20 cellular contexts compared by ENCODE assay signal in the genomic region with DNA sequence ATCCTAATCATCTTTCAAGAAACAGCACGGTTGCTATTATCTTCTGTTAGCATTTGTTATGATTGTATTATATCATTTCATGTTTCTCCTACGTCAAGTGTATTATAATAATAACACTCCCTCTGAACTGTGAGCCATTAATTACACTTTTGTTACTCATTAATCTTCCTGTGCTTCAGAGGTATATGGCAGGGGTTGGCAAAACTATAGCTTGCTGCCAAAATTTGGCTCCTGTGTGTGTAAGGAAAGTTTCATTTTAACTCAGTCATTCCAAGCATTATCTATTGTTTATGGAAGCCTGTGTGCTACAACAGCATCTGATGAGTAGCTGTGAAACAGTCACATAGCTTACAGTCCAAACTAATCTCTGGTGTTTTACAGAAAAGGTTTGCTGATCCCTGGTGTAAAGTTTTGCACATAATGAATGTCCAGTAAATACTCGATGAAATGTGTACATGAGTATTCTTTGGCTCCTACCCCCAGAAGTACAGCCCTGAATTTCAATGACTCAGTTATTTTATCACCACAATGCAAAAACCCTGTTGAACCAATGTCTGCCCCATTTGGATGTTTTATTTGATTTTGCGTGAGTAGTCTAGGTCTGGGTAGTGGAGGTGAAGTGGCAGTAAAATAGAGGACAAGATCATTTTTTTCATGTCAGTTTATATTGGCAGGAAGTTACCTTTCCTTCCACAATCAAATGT.
DNase-seq lines count a peak whose midpoint lies in the region; ATAC-seq, FAIRE-seq and TF ChIP-seq lines count a peak whose summit lies in the region.
"Had no signal": no experiment of that assay in that cellular context is flagged by ENCODE, and none has a peak within 500 bp of the region (broad histone marks: within the 10 kb centered on the region; RNA-seq: fewer than 3 reads in every experiment).

No MANE protein-coding gene starts in this region.

- no peak overlapping the region for H3K56ac ChIP-seq in IMR-90 (ENCODE audit: extremely low read depth, insufficient read depth, low read length)

- no peaks in the 10 kb centered on the region for H3K9me1 ChIP-seq in IMR-90 (ENCODE audit: insufficient read depth, low read length)

- FAIRE-seq in small intestine (lab: Jason Lieb, UNC) = no peak
- FAIRE-seq: HepG2 had no signal

- peaks cover 7% of the 10 kb centered on the region for H3K9me3 Mint-ChIP-seq in activated T-helper 17 cell treated with anti-CD3 and anti-CD28 coated beads, Interleukin-2, amount 50 U/mL, for 72 hours

- in situ Hi-C loops in IMR-90 (cut with MboI; ENCODE audit: low sequenced_read_pairs) = no loop called here

- H3K4me1 Mint-ChIP-seq in activated T-helper 17 cell treated with anti-CD3 and anti-CD28 coated beads, Interleukin-2, amount 50 U/mL, for 72 hours = no peaks in the 10 kb centered on the region
- H3K4me1 Mint-ChIP-seq: B cell; CD4-positive, CD25-positive, alpha-beta regulatory T cell had no signal

- H3K4ac ChIP-seq in IMR-90 (ENCODE audit: low read depth, low read length) = no peak overlapping the region

- no peak overlapping the region for H4K5ac ChIP-seq in IMR-90 (ENCODE audit: low read depth, low read length)

- no peak overlapping the region for H4K91ac ChIP-seq in IMR-90 (ENCODE audit: insufficient read depth, low read depth, low read length)

- H2BK120ac ChIP-seq in IMR-90 (ENCODE audit: low read depth, low read length) = no peak overlapping the region

- dilution Hi-C loops in IMR-90 (cut with HindIII; ENCODE audit: low sequenced_read_pairs, unreplicated experiment) = no loop called here

- no peak overlapping the region for H2AK5ac ChIP-seq in IMR-90 (ENCODE audit: low read depth, low read length)

- no peak for TF ChIP-seq CTCF in IMR-90 (conservative IDR thresholded peaks at IDR 0.05; ENCODE audit: low read depth, low read length)

- no TSS peak for BruUV-seq in IMR-90 (replicated peaks; lab: Mats Ljungman, UMichigan)

- no peak for TF ChIP-seq POLR2A in IMR-90 (IDR thresholded peaks at IDR 0.05; ENCODE audit: low read depth, low read length)

- H3K14ac ChIP-seq in IMR-90 (replicated peaks; ENCODE audit: low read depth, low read length) = no peak overlapping the region

- no peak overlapping the region for H4K8ac ChIP-seq in IMR-90 (ENCODE audit: low read depth in 2 of 2, low read length in 2 of 2)

- H3K27ac ChIP-seq in IMR-90 (ENCODE audit: insufficient read depth, low read length) = no peak overlapping the region
- H3K27ac ChIP-seq in small intestine (ENCODE audit: low read depth in 1 of 2, low read length in 1 of 2) = no peak overlapping the region
- H3K27ac ChIP-seq: GM23248 had no signal

- no peaks in the 10 kb centered on the region for H3K36me3 Mint-ChIP-seq in activated T-helper 17 cell treated with anti-CD3 and anti-CD28 coated beads, Interleukin-2, amount 50 U/mL, for 72 hours (ENCODE audit: low read depth)
- H3K36me3 Mint-ChIP-seq: CD4-positive, CD25-positive, alpha-beta regulatory T cell had no signal

- no peaks in the 10 kb centered on the region for H3K36me3 ChIP-seq in IMR-90 (ENCODE audit: control insufficient read depth, insufficient read depth, low read length)
- H3K36me3 ChIP-seq in adipocyte (ENCODE audit: control insufficient read depth, insufficient read depth, low read length, severe bottlenecking) = no peaks in the 10 kb centered on the region
- no peaks in the 10 kb centered on the region for H3K36me3 ChIP-seq in small intestine (ENCODE audit: control insufficient read depth in 2 of 2, insufficient read depth in 2 of 2, low read length in 2 of 2)

- H2AFZ ChIP-seq in IMR-90 (replicated peaks; ENCODE audit: low read length, poor library complexity) = no peak overlapping the region
- H2AFZ ChIP-seq: GM23248 had no signal

- no peak for TF ChIP-seq RAD21 in IMR-90 (IDR thresholded peaks at IDR 0.05; ENCODE audit: low read length)

- H3K27me3 Mint-ChIP-seq in activated T-helper 17 cell treated with anti-CD3 and anti-CD28 coated beads, Interleukin-2, amount 50 U/mL, for 72 hours = no peaks in the 10 kb centered on the region
- H3K27me3 Mint-ChIP-seq: B cell; CD4-positive, CD25-positive, alpha-beta regulatory T cell had no signal

- H3K9ac ChIP-seq in IMR-90 (ENCODE audit: low read depth, low read length) (no peak overlapping the region), adipocyte (ENCODE audit: low read length) (no peak overlapping the region)
- H3K9ac ChIP-seq: GM23248 had no signal

- CTCF ChIA-PET in IMR-90 (lab: Yijun Ruan, JAX) = no interaction called here

- no peak overlapping the region for H3K27ac Mint-ChIP-seq in activated T-helper 17 cell treated with anti-CD3 and anti-CD28 coated beads, Interleukin-2, amount 50 U/mL, for 72 hours
- H3K27ac Mint-ChIP-seq: B cell; CD4-positive, CD25-positive, alpha-beta regulatory T cell had no signal

- no peaks in the 10 kb centered on the region for H3K79me1 ChIP-seq in IMR-90 (ENCODE audit: low read depth in 1 of 2, low read length in 2 of 2)

- no peaks in the 10 kb centered on the region for H3K27me3 ChIP-seq in IMR-90 (ENCODE audit: control insufficient read depth, insufficient read depth, low read length)
- no peaks in the 10 kb centered on the region for H3K27me3 ChIP-seq in adipocyte (replicated peaks; ENCODE audit: control insufficient read depth, insufficient read depth, low read length)
- H3K27me3 ChIP-seq in small intestine (ENCODE audit: control insufficient read depth in 2 of 2, insufficient read depth in 2 of 2, low read length in 2 of 2) = no peaks in the 10 kb centered on the region

- ATAC-seq in IMR-90 (ENCODE audit: low read depth) (peak; percentile 73), GM18909 (IDR thresholded peaks at IDR 0.05; ENCODE audit: poor library complexity, unreplicated experiment) (no peak)
- ATAC-seq in activated T-helper 17 cell treated with anti-CD3 and anti-CD28 coated beads, Interleukin-2, amount 50 U/mL, for 72 hours (replicated peaks) = no peak
- ATAC-seq: HepG2 had no signal

- no peak overlapping the region for H3K23ac ChIP-seq in IMR-90 (ENCODE audit: low read depth, low read length)

- no peak overlapping the region for H3K4me2 ChIP-seq in IMR-90 (ENCODE audit: low read depth, low read length)

- H2AK9ac ChIP-seq in IMR-90 (replicated peaks; ENCODE audit: low read depth, low read length, poor library complexity) = no peak overlapping the region

- H2BK15ac ChIP-seq in IMR-90 (ENCODE audit: low read depth, low read length) = no peak overlapping the region

- intact Hi-C loops in IMR-90 (cut with micrococcal nuclease) = no loop called here

- no peak overlapping the region for H3K18ac ChIP-seq in IMR-90 (ENCODE audit: low read depth, low read length)

- POLR2A ChIA-PET in IMR-90 (lab: Charles Lee; ENCODE audit: unreplicated experiment) = no interaction called here

- H3K4me3 ChIP-seq in IMR-90 (ENCODE audit: insufficient read depth, low read depth, low read length) (no peak overlapping the region), adipocyte (ENCODE audit: low read length) (no peak overlapping the region), small intestine (ENCODE audit: low read depth in 1 of 2, low read length in 2 of 2) (no peak overlapping the region)
- H3K4me3 ChIP-seq: GM23248 had no signal

- H4K20me1 ChIP-seq in IMR-90 (ENCODE audit: insufficient read depth, low read length) = no peaks in the 10 kb centered on the region

- no peak overlapping the region for H2BK5ac ChIP-seq in IMR-90 (ENCODE audit: low read depth, low read length, poor library complexity, severe bottlenecking)

- no CpG with 5 or more reads among the region's 4 CpGs for WGBS in IMR-90 (ENCODE audit: extremely low coverage in 2 of 2, insufficient read length in 1 of 2), 2 experiments
- WGBS in small intestine, 3 donors = 14 to 37% (median 25%) methylated on average over 4 of the region's 4 CpGs

- H3K4me3 Mint-ChIP-seq in activated T-helper 17 cell treated with anti-CD3 and anti-CD28 coated beads, Interleukin-2, amount 50 U/mL, for 72 hours = no peak overlapping the region
- H3K4me3 Mint-ChIP-seq: B cell; CD4-positive, CD25-positive, alpha-beta regulatory T cell had no signal

- DNase-seq in IMR-90 (peak; percentile 32), adipocyte (ENCODE audit: low read depth) (peak; percentile 19), kidney glomerular epithelial cell (lab: John Stamatoyannopoulos, UW) (peak; percentile 4), small intestine (peak; percentile 25), GOT3 (lab: John Stamatoyannopoulos, UW) (no peak)
- DNase-seq: CD4-positive, CD25-positive, alpha-beta regulatory T cell; DMS79; GM23248; NCI-H1092 treated with DMSO at 0.1 percent for 48 hours; NCI-H1694 treated with DMSO at 0.1 percent for 48 hours; NCI-H446; NCI-H748 treated with DMSO at 0.1 percent for 48 hours; OCI-M1; RPMI8226; SIG-M5; SW 1271 had no signal

- H3K9me3 ChIP-seq in IMR-90 (ENCODE audit: control insufficient read depth, insufficient read depth, low read length) (no peaks in the 10 kb centered on the region), adipocyte (ENCODE audit: control insufficient read depth, low read length) (no peaks in the 10 kb centered on the region), small intestine (ENCODE audit: control insufficient read depth, low read depth) (no peaks in the 10 kb centered on the region)

- H3K4me1 ChIP-seq in IMR-90 (ENCODE audit: control insufficient read depth, insufficient read depth, low read length) = no peaks in the 10 kb centered on the region; the same call in 1 of the 2 replicates
- peaks cover 6% of the 10 kb centered on the region for H3K4me1 ChIP-seq in adipocyte (ENCODE audit: control insufficient read depth, insufficient read depth, low read length)
- H3K4me1 ChIP-seq in small intestine (ENCODE audit: control insufficient read depth in 2 of 2, insufficient read depth in 1 of 2, low read depth in 1 of 2, low read length in 1 of 2) = no peaks in the 10 kb centered on the region

- H2BK20ac ChIP-seq in IMR-90 (ENCODE audit: low read depth, low read length) = no peak overlapping the region

TF ChIP-seq in IMR-90, 13 proteins besides CTCF, POLR2A, EP300 and RAD21 (continues in another document):
- no peak for TF ChIP-seq MXI1 (IDR thresholded peaks at IDR 0.05; ENCODE audit: borderline replicate concordance, low read depth, low read length)
- no peak for TF ChIP-seq CHD1 (IDR thresholded peaks at IDR 0.05; ENCODE audit: low read depth, low read length)
- TF ChIP-seq, protein P1, sequence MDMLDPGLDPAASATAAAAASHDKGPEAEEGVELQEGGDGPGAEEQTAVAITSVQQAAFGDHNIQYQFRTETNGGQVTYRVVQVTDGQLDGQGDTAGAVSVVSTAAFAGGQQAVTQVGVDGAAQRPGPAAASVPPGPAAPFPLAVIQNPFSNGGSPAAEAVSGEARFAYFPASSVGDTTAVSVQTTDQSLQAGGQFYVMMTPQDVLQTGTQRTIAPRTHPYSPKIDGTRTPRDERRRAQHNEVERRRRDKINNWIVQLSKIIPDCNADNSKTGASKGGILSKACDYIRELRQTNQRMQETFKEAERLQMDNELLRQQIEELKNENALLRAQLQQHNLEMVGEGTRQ (IDR thresholded peaks at IDR 0.05; ENCODE audit: low read depth, low read length) = no peak
- TF ChIP-seq SMC3 (IDR thresholded peaks at IDR 0.05; ENCODE audit: low read depth, low read length) = no peak
- no peak for TF ChIP-seq CEBPB (IDR thresholded peaks at IDR 0.05; ENCODE audit: low read depth, low read length)
- no peak for TF ChIP-seq NFE2L2 (IDR thresholded peaks at IDR 0.05; ENCODE audit: low read depth, low read length)
